Comparison of ENCODE assay signal across 1 cellular context in the genomic region with DNA sequence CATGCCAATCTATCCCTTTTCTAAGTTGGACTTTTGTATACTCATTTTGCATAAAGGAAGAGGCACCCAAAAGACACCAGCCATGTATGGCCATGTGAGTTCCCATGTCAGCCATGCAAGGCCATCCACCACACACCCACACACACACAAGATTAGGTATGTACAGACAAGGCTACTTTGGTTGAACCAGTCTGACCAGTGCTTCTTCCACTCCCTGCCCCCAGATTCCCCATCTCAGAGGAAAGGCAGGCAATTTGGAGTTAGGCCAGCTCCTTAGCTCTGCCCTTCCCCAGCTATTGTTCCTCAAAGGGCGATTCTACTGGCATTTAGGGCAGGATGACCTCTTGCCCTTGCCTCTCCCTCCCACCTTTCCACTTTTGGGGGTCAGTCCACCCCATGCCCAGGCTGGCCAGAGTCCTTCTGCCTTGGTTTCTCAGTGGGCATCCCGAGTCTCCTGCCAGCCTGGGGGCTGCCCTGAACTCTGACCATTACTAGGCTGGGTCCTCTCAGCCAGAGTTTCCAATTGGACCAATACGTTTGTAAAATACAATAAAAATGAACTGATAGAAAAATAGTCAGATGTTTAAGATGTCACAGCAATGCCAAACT.
TF ChIP-seq lines count a peak whose summit lies in the region.

No MANE protein-coding gene starts in this region.

TF ChIP-seq in H1, 55 proteins besides CTCF, POLR2A, EP300 and RAD21:
- no peak for TF ChIP-seq CBX8 (IDR thresholded peaks at IDR 0.05; ENCODE audit: borderline replicate concordance, low read depth, low read length)
- no peak for TF ChIP-seq POLR2AphosphoS5 (IDR thresholded peaks at IDR 0.05; ENCODE audit: low read depth, low read length)
- TF ChIP-seq, protein P1, sequence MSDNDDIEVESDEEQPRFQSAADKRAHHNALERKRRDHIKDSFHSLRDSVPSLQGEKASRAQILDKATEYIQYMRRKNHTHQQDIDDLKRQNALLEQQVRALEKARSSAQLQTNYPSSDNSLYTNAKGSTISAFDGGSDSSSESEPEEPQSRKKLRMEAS (IDR thresholded peaks at IDR 0.05), result no peak
- no peak for TF ChIP-seq GTF2F1 (IDR thresholded peaks at IDR 0.05; ENCODE audit: borderline replicate concordance, low read depth, low read length)
- no peak for TF ChIP-seq CREB1 (IDR thresholded peaks at IDR 0.05)
- no peak for TF ChIP-seq SAP30 (IDR thresholded peaks at IDR 0.05; ENCODE audit: insufficient read depth, insufficient replicate concordance, low read length)
- no peak for TF ChIP-seq JUND (IDR thresholded peaks at IDR 0.05; ENCODE audit: low read length)
